ENCODE assay signal across 10 cellular contexts in genomic region chr2:12857891-12858290, GRCh38.
"Had no signal": no experiment of that assay in that cellular context is flagged by ENCODE, and none has a peak within 500 bp of the region (broad histone marks: within the 10 kb centered on the region; RNA-seq: fewer than 3 reads in every experiment).

No MANE protein-coding gene starts in this region.

- H3K9me3 ChIP-seq: adrenal gland, esophagus squamous epithelium had no signal

- H3K27me3 ChIP-seq: adrenal gland, esophagus squamous epithelium, left lung had no signal

- H3K36me3 ChIP-seq: adrenal gland, esophagus squamous epithelium, left lung had no signal

- H3K4me3 ChIP-seq: adrenal gland, esophagus squamous epithelium, left lung had no signal

- DNase-seq: activated CD4-positive, alpha-beta T cell treated with anti-CD3 and anti-CD28 coated beads for 48 hours; activated naive CD4-positive, alpha-beta T cell treated with anti-CD3 and anti-CD28 coated beads, Interleukin-2, amount 10 ng/mL, durations not matched to agents 7 days and 5 days; adrenal gland; endodermal cell; esophagus squamous epithelium; islet precursor cell; left lung; stimulated activated CD4-positive, alpha-beta T cell treated with anti-CD3 and anti-CD28 coated beads, Interleukin-12 subunit alpha, Interleukin-12 subunit beta, amount 100 ng/mL, for 4 hours had no signal

- H3K27ac ChIP-seq: adrenal gland, left lung had no signal

- ATAC-seq: sciatic nerve, WTC11 had no signal

- H3K4me1 ChIP-seq: adrenal gland had no signal
